Comparison of ENCODE assay signal across 9 cellular contexts in genomic region chr11:94974178-94974577, GRCh38. TPM values are rescaled to one million over a fixed set of nuclear protein-coding genes. Genes with fewer than 3 reads are reported as not detected.
A peak's percentile ranks its signal among the peaks of the same experiment; 100 is the strongest.
DNase-seq lines count a peak whose midpoint lies in the region; ATAC-seq, FAIRE-seq and TF ChIP-seq lines count a peak whose summit lies in the region.
"Had no signal": no experiment of that assay in that cellular context is flagged by ENCODE, and none has a peak within 500 bp of the region (broad histone marks: within the 10 kb centered on the region; RNA-seq: fewer than 3 reads in every experiment).

No MANE protein-coding gene starts in this region.

- no peaks in the 10 kb centered on the region for H3K9me3 ChIP-seq in BLaER1
- no peaks in the 10 kb centered on the region for H3K9me3 ChIP-seq in MM.1S (replicated peaks; ENCODE audit: insufficient read depth, low read length)
- no peaks in the 10 kb centered on the region for H3K9me3 ChIP-seq in H1 (ENCODE audit: insufficient read depth in 2 of 2, low read depth in 1 of 2, low read length in 1 of 2)
- no peaks in the 10 kb centered on the region for H3K9me3 ChIP-seq in neural progenitor cell (ENCODE audit: low read depth)

- no peak for ATAC-seq in GM21360 (IDR thresholded peaks at IDR 0.05; ENCODE audit: unreplicated experiment)

- TF ChIP-seq RAD21 in H1 (IDR thresholded peaks at IDR 0.05 in 1 of 2, conservative IDR thresholded peaks at IDR 0.05 in 1 of 2; ENCODE audit: low read depth in 2 of 2, low read length in 2 of 2): no peak

- H3K79me1 ChIP-seq in H1 (ENCODE audit: low read depth, low read length): no peaks in the 10 kb centered on the region; the same call in 1 of the 2 replicates

- TF ChIP-seq EP300 in H1 (IDR thresholded peaks at IDR 0.05; ENCODE audit: borderline replicate concordance in 1 of 2, low read depth in 2 of 2, low read length in 2 of 2): no peak

- H3K9ac ChIP-seq in BLaER1 (peak overlapping the region; percentile 95), MM.1S (ENCODE audit: low read length) (peak overlapping the region; percentile 88; the same call in 1 of the 2 replicates), H1 (replicated peaks in 1 of 4; ENCODE audit: extremely low read depth in 1 of 4, low read depth in 3 of 4, low read length in 3 of 4) (no peak overlapping the region; a peak in 1 of 7 replicates), neural progenitor cell (peak overlapping the region; percentile 83)

- H3K27ac ChIP-seq in BLaER1 (no peak overlapping the region; the same call in 1 of the 2 replicates), MM.1S (ENCODE audit: low read length) (no peak overlapping the region), H1 (ENCODE audit: low read depth, low read length) (no peak overlapping the region), neural progenitor cell (no peak overlapping the region)

- H3K27me3 ChIP-seq in BLaER1 (no peaks in the 10 kb centered on the region), MM.1S (replicated peaks; ENCODE audit: insufficient read depth, low read length) (no peaks in the 10 kb centered on the region), H1 (replicated peaks in 1 of 4; ENCODE audit: control insufficient read depth in 3 of 4, extremely low read depth in 1 of 4, insufficient read depth in 3 of 4, low read length in 3 of 4) (no peaks in the 10 kb centered on the region), neural progenitor cell (no peaks in the 10 kb centered on the region)

- H3K4me3 Mint-ChIP-seq in neural progenitor cell: peak overlapping the region; percentile 100

- H4K8ac ChIP-seq in H1 (ENCODE audit: extremely low read depth, insufficient read depth, low read length): no peak overlapping the region

- H3K4me1 Mint-ChIP-seq in neural progenitor cell: peaks cover 9% of the 10 kb centered on the region

- H3K14ac ChIP-seq in H1 (ENCODE audit: insufficient read length): no peak overlapping the region

- no peak overlapping the region for H2BK12ac ChIP-seq in H1 (ENCODE audit: low read depth, low read length)

- FAIRE-seq in H1 (lab: Jason Lieb, UNC): no peak

- H4K91ac ChIP-seq in H1 (replicated peaks; ENCODE audit: insufficient read length, low read length): no peak overlapping the region

- H3K36me3 Mint-ChIP-seq in neural progenitor cell: peaks cover 9% of the 10 kb centered on the region

- H4K20me1 ChIP-seq in BLaER1 (peaks cover 24% of the 10 kb centered on the region; the same call in 1 of the 2 replicates), MM.1S (ENCODE audit: insufficient read depth, low read length) (no peaks in the 10 kb centered on the region), H1 (replicated peaks in 1 of 2; ENCODE audit: control insufficient read depth in 1 of 2, insufficient read depth in 2 of 2, low read length in 2 of 2) (no peaks in the 10 kb centered on the region), neural progenitor cell (ENCODE audit: low read depth) (peaks cover 14% of the 10 kb centered on the region)

- H3F3A ChIP-seq in MM.1S (ENCODE audit: insufficient read depth, low read length) (no peaks in the 10 kb centered on the region), neural progenitor cell (ENCODE audit: low read depth) (peaks cover 38% of the 10 kb centered on the region)

- H3K9me2 ChIP-seq in MM.1S (replicated peaks; ENCODE audit: insufficient read depth, low read length): no peaks in the 10 kb centered on the region

- H3K27me3 Mint-ChIP-seq in neural progenitor cell (ENCODE audit: insufficient read depth, low read depth): no peaks in the 10 kb centered on the region

- H3K4me2 ChIP-seq in BLaER1 (peak overlapping the region; percentile 54), MM.1S (ENCODE audit: low read depth, low read length) (peak overlapping the region; percentile 65; the same call in 1 of the 2 replicates), H1 (ENCODE audit: insufficient read depth in 1 of 2, low read depth in 2 of 2, low read length in 2 of 2) (peak overlapping the region; percentile 62 to 65), neural progenitor cell (peak overlapping the region; percentile 93)

- H2BK20ac ChIP-seq in H1 (ENCODE audit: low read length): no peak overlapping the region

- peak overlapping the region; percentile 98 for H3K27ac Mint-ChIP-seq in neural progenitor cell

- H3K4ac ChIP-seq in H1 (replicated peaks; ENCODE audit: insufficient read length, low read depth, low read length): no peak overlapping the region

- H2AFZ ChIP-seq in MM.1S (ENCODE audit: low read length) (peak overlapping the region; percentile 95), H1 (ENCODE audit: low read length) (0 out of 2 replicates have a peak overlapping the region, but pooled peaks have one; percentile 81), neural progenitor cell (replicated peaks) (peak overlapping the region; percentile 96)

- H2BK5ac ChIP-seq in H1 (ENCODE audit: low read depth, low read length): no peak overlapping the region

- H3K9me3 Mint-ChIP-seq in neural progenitor cell: no peaks in the 10 kb centered on the region

- H3K56ac ChIP-seq in H1 (replicated peaks; ENCODE audit: insufficient read length, low read depth, low read length): no peak overlapping the region

- H2BK120ac ChIP-seq in H1 (replicated peaks; ENCODE audit: low read depth, low read length): no peak overlapping the region

- no peaks in the 10 kb centered on the region; the same call in 1 of the 2 replicates for H3K23me2 ChIP-seq in H1 (ENCODE audit: low read depth, low read length)

- no peak for TF ChIP-seq POLR2A in H1 (IDR thresholded peaks at IDR 0.05; ENCODE audit: control extremely low read depth in 1 of 2, low read depth in 2 of 2, low read length in 2 of 2)

- POLR2A ChIA-PET in H1 (lab: Charles Lee; ENCODE audit: partially characterized antibody): interaction anchor here (1.0 to 1.9 kb wide), 3 partner anchors 8 to 93 kb away, joined by 3 to 9 read pairs (median 6); no protein-coding TSS in a partner anchor

- H3K79me2 ChIP-seq in MM.1S (ENCODE audit: low read length) (peaks cover 22% of the 10 kb centered on the region), H1 (ENCODE audit: control insufficient read depth in 1 of 2, insufficient read depth in 2 of 2, low read length in 2 of 2) (peaks cover 0 to 12% of the 10 kb centered on the region in 2 experiments; a peak in 2 of 4 replicates), neural progenitor cell (ENCODE audit: low read depth) (peaks cover 33% of the 10 kb centered on the region)

- no peak overlapping the region for H2AK5ac ChIP-seq in H1 (ENCODE audit: low read depth, low read length)

- H2BK15ac ChIP-seq in H1 (ENCODE audit: low read length): no peak overlapping the region

- H4K5ac ChIP-seq in H1 (ENCODE audit: insufficient read length, low read depth, low read length): peak overlapping the region; percentile 88

- no peak for TF ChIP-seq CTCF in MM.1S (IDR thresholded peaks at IDR 0.05; ENCODE audit: low read length)
- no peak for TF ChIP-seq CTCF in H1 (IDR thresholded peaks at IDR 0.05; ENCODE audit: control extremely low read depth in 1 of 3, insufficient read depth in 1 of 3, low read depth in 1 of 3, low read length in 3 of 3)
- no peak for TF ChIP-seq CTCF in neural progenitor cell (IDR thresholded peaks at IDR 0.05)

- H3K4me1 ChIP-seq in BLaER1 (peaks cover 17% of the 10 kb centered on the region), MM.1S (ENCODE audit: low read length) (peaks cover 13% of the 10 kb centered on the region), H1 (replicated peaks in 1 of 4; ENCODE audit: control insufficient read depth in 3 of 4, insufficient read depth in 4 of 4, low read length in 3 of 4) (peaks cover 0 to 2% (median 0%) of the 10 kb centered on the region in 4 experiments; a peak in 2 of 7 replicates), neural progenitor cell (peaks cover 8% of the 10 kb centered on the region)

- CTCF ChIA-PET in H1 (lab: Charles Lee; ENCODE audit: partially characterized antibody): interaction anchor here (1.2 to 1.6 kb wide), 3 partner anchors 27 to 117 kb away, joined by 3 to 4 read pairs (median 4); no protein-coding TSS in a partner anchor

- H3K36me3 ChIP-seq in BLaER1: peaks cover 23% of the 10 kb centered on the region
- H3K36me3 ChIP-seq in MM.1S (replicated peaks; ENCODE audit: insufficient read depth, low read length): peaks cover 14% of the 10 kb centered on the region; the same call in 1 of the 2 replicates
- H3K36me3 ChIP-seq in H1 (ENCODE audit: control insufficient read depth in 2 of 4, insufficient read depth in 4 of 4, low read length in 3 of 4): peaks cover 6 to 30% (median 13%) of the 10 kb centered on the region in 4 experiments
- H3K36me3 ChIP-seq in neural progenitor cell: peaks cover 11% of the 10 kb centered on the region

- H3K4me3 ChIP-seq in BLaER1 (peak overlapping the region; percentile 96), MM.1S (ENCODE audit: low read length) (peak overlapping the region; percentile 87), H1 (ENCODE audit: extremely low read depth in 1 of 4, insufficient read depth in 2 of 4, low read depth in 3 of 4, low read length in 4 of 4) (peak overlapping the region; percentile 72 to 99 (median 88)), neural progenitor cell (peak overlapping the region; percentile 85)

- WGBS in H1 (ENCODE audit: extremely low coverage in 1 of 2, insufficient coverage in 1 of 2, insufficient read length in 1 of 2, insufficient replicate concordance in 2 of 2, low coverage in 1 of 2, low lambda C conversion rate in 2 of 2, missing lambda C conversion rate in 1 of 2), 2 experiments: 74% methylated on average over 6 of the region's 6 CpGs; no CpG with 5 or more reads in 1 of the 2 experiments

- H3K23ac ChIP-seq in H1 (ENCODE audit: insufficient read length): no peak overlapping the region

- DNase-seq in MM.1S: no peak
- no peak for DNase-seq in H1 (ENCODE audit: low read depth in 1 of 2, low spot score in 2 of 2)
- DNase-seq in neural progenitor cell (ENCODE audit: low spot score): no peak
- no peak for DNase-seq in mucosa of gallbladder (ENCODE audit: low spot score)
- no peak for DNase-seq in pons (ENCODE audit: low spot score)
- DNase-seq in stimulated activated CD4-positive, alpha-beta T cell treated with anti-CD3 and anti-CD28 coated beads, Interleukin-15, amount 100 ng/mL, for 24 hours: no peak

- no peak overlapping the region for H3K18ac ChIP-seq in H1 (ENCODE audit: extremely low read depth, low read length)

RNA-seq across cellular contexts. Expression of gene KDM4D, which starts 0.7 kb away (rescaled TPM):
- total RNA-seq in H1 (2021; fragmentation: NEBNext Ultra II Directional; extraction: Animal tissue kit (Norgen Biotek cat#: 25700)): 1.4 and 1.5 TPM in 2 replicates
- 4.5 and 4.8 TPM in 2 replicates for polyA plus RNA-seq in H1 (2011; rRNA removed)
- 3.2 TPM for polyA plus RNA-seq in H1 (2011; cell fraction: cytosol; rRNA removed)
- 3.2 TPM for polyA plus RNA-seq in H1 (2011; cell fraction: nucleus; rRNA removed)
- polyA plus RNA-seq in H1 (2012, experiment 1 of 2): 1.7 to 2.2 TPM (median 1.9 TPM) in 4 replicates
- polyA plus RNA-seq in H1 (2012, experiment 2 of 2): 0.89 TPM
- 1.1 TPM for polyA plus RNA-seq in H1 (2013, experiment 1 of 2)
- polyA plus RNA-seq in H1 (2013, experiment 2 of 2): 1.1 TPM
- polyA minus RNA-seq in H1 (2011; rRNA and poly(A)+ RNA removed): 3.7 and 4.1 TPM in 2 replicates
- 2.4 TPM for polyA minus RNA-seq in H1 (2011; cell fraction: cytosol; rRNA and poly(A)+ RNA removed)
- polyA minus RNA-seq in H1 (2011; cell fraction: nucleus; rRNA and poly(A)+ RNA removed): 2.8 TPM
- total RNA-seq in neural progenitor cell (ENCODE audit: low replicate concordance): 4.8 and 6.8 TPM in 2 replicates
- total RNA-seq in mucosa of gallbladder: 0.66 TPM

RNA-seq across cellular contexts. Expression of gene CWC15, which starts 0.8 kb away (rescaled TPM):
- 59.4 and 63.2 TPM in 2 replicates for total RNA-seq in H1 (2021; fragmentation: NEBNext Ultra II Directional; extraction: Animal tissue kit (Norgen Biotek cat#: 25700))
- polyA plus RNA-seq in H1 (2011; rRNA removed): 6.9 and 15.7 TPM in 2 replicates
- 23.0 TPM for polyA plus RNA-seq in H1 (2011; cell fraction: cytosol; rRNA removed)
- 6.9 TPM for polyA plus RNA-seq in H1 (2011; cell fraction: nucleus; rRNA removed)
- polyA plus RNA-seq in H1 (2012, experiment 1 of 2): 35.4 to 78.0 TPM (median 44.0 TPM) in 4 replicates
- polyA plus RNA-seq in H1 (2012, experiment 2 of 2): 5.6 TPM
- 85.9 TPM for polyA plus RNA-seq in H1 (2013, experiment 1 of 2)
- 92.0 TPM for polyA plus RNA-seq in H1 (2013, experiment 2 of 2)
- 8.8 and 9.3 TPM in 2 replicates for polyA minus RNA-seq in H1 (2011; rRNA and poly(A)+ RNA removed)
- polyA minus RNA-seq in H1 (2011; cell fraction: cytosol; rRNA and poly(A)+ RNA removed): 10.9 TPM
- 24.9 TPM for polyA minus RNA-seq in H1 (2011; cell fraction: nucleus; rRNA and poly(A)+ RNA removed)
- total RNA-seq in neural progenitor cell (ENCODE audit: low replicate concordance) (61.4 and 103 TPM in 2 replicates), mucosa of gallbladder (41.1 TPM)

RNA-seq across cellular contexts. Expression of gene KDM4E, which starts 50.9 kb away (rescaled TPM):
- not detected in 2 replicates for total RNA-seq in H1 (2021; fragmentation: NEBNext Ultra II Directional; extraction: Animal tissue kit (Norgen Biotek cat#: 25700))
- not detected in 2 replicates for polyA plus RNA-seq in H1 (2011; rRNA removed)
- not detected for polyA plus RNA-seq in H1 (2011; cell fraction: cytosol; rRNA removed)
- not detected for polyA plus RNA-seq in H1 (2011; cell fraction: nucleus; rRNA removed)
- polyA plus RNA-seq in H1 (2012, experiment 1 of 2): not detected in 4 replicates
- polyA plus RNA-seq in H1 (2012, experiment 2 of 2): not detected
- polyA plus RNA-seq in H1 (2013, experiment 1 of 2): not detected
- polyA plus RNA-seq in H1 (2013, experiment 2 of 2): not detected
- polyA minus RNA-seq in H1 (2011; rRNA and poly(A)+ RNA removed): not detected in 2 replicates
- polyA minus RNA-seq in H1 (2011; cell fraction: cytosol; rRNA and poly(A)+ RNA removed): not detected
- polyA minus RNA-seq in H1 (2011; cell fraction: nucleus; rRNA and poly(A)+ RNA removed): not detected
- total RNA-seq in neural progenitor cell (ENCODE audit: low replicate concordance): not detected in 2 replicates
- total RNA-seq in mucosa of gallbladder: not detected
- total RNA-seq: subcutaneous adipose tissue had no signal

Comparison
In these comparisons a context has a peak if more than half of its experiments do, and no peak if none do; other contexts are left out.
1. H3K9ac ChIP-seq: peak in BLaER1 (single experiment), MM.1S (single experiment) and neural progenitor cell (single experiment); none in H1 (0 of 4).
2. Peak in every context shown above with its lines, with median percentiles within 50 percentile points of each other: H3K4me2 ChIP-seq, H3K4me3 ChIP-seq and H2AFZ ChIP-seq.